In the genomic region with DNA sequence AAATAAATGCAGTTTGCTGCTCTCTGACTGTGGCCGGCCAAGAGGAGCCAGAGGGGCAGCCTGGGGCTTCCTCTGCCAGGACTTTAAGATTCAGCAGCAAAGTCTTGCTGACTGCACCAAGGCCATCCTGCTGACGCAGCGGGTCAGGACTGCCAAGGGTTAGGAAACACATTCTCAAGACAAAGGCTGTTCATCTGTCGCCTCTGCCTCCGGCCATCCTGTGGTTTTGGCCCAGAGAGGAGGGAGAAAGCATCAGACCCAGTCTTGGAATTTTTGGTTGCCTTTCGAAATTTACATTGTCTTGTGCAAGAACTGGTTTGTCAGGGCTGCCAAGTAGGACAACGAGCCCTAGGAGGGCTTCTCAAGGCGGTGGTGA, we compare ENCODE assay signal across 9 cellular contexts. TPM values are rescaled to one million over a fixed set of nuclear protein-coding genes. Genes with fewer than 3 reads are reported as not detected.
DNase-seq lines count a peak whose midpoint lies in the region; ATAC-seq and TF ChIP-seq lines count a peak whose summit lies in the region.
"Had no signal": no experiment of that assay in that cellular context is flagged by ENCODE, and none has a peak within 500 bp of the region (broad histone marks: within the 10 kb centered on the region; RNA-seq: fewer than 3 reads in every experiment).

No MANE protein-coding gene starts in this region.

- peak; percentile 89 for DNase-seq in AG08396 (ENCODE audit: low spot score)
- peak; percentile 92 for DNase-seq in RWPE1 (ENCODE audit: low spot score)
- DNase-seq in fibroblast of gingiva (ENCODE audit: low read depth): peak; percentile 100
- DNase-seq in neural progenitor cell (ENCODE audit: low spot score): no peak
- DNase-seq in activated naive CD4-positive, alpha-beta T cell treated with anti-CD3 and anti-CD28 coated beads, Interleukin-2, amount 50 U/mL, for 16 hours: no peak
- DNase-seq in activated CD4-positive, alpha-beta memory T cell treated with anti-CD3 and anti-CD28 coated beads for 36 hours: no peak

- no peak overlapping the region for H3K9ac ChIP-seq in neural progenitor cell

- no peaks in the 10 kb centered on the region for H4K20me1 ChIP-seq in neural progenitor cell (ENCODE audit: low read depth)

- TF ChIP-seq CTCF in RWPE1 (conservative IDR thresholded peaks at IDR 0.05; ENCODE audit: low read depth) (no peak), neural progenitor cell (IDR thresholded peaks at IDR 0.05) (no peak)

- H3K4me3 ChIP-seq in neural progenitor cell: no peak overlapping the region

- intact Hi-C loops in activated CD4-positive, alpha-beta memory T cell treated with anti-CD3 and anti-CD28 coated beads for 36 hours (cut with micrococcal nuclease): loop anchor here (1.0 kb wide), 1 partner anchor 343 kb away; no protein-coding TSS in a partner anchor

- CTCF ChIA-PET in RWPE1 (lab: Yijun Ruan, JAX): interaction anchor here (0.5 to 0.7 kb wide), 3 partner anchors 202 to 511 kb away, joined by 3 read pairs; no protein-coding TSS in a partner anchor
- CTCF ChIA-PET in activated CD4-positive, alpha-beta memory T cell treated with anti-CD3 and anti-CD28 coated beads for 36 hours (lab: Charles Lee): interaction anchor here (0.6 to 1.1 kb wide), 2 partner anchors 344 to 345 kb away, joined by 3 read pairs; no protein-coding TSS in a partner anchor

- H3K9me3 ChIP-seq in neural progenitor cell (ENCODE audit: low read depth): no peaks in the 10 kb centered on the region

- no peaks in the 10 kb centered on the region for H3K27me3 Mint-ChIP-seq in neural progenitor cell (ENCODE audit: insufficient read depth, low read depth)
- no peaks in the 10 kb centered on the region for H3K27me3 Mint-ChIP-seq in activated CD4-positive, alpha-beta memory T cell treated with anti-CD3 and anti-CD28 coated beads for 36 hours

- peak overlapping the region; percentile 80 for H3K27ac ChIP-seq in RWPE1
- H3K27ac ChIP-seq in neural progenitor cell: peak overlapping the region; percentile 46

- peak overlapping the region; percentile 48 for H3K4me2 ChIP-seq in neural progenitor cell

- peaks cover 15% of the 10 kb centered on the region for H3K36me3 Mint-ChIP-seq in neural progenitor cell
- H3K36me3 Mint-ChIP-seq in activated CD4-positive, alpha-beta memory T cell treated with anti-CD3 and anti-CD28 coated beads for 36 hours: peaks cover 4% of the 10 kb centered on the region

- no peaks in the 10 kb centered on the region for H3K9me3 Mint-ChIP-seq in neural progenitor cell
- H3K9me3 Mint-ChIP-seq in activated CD4-positive, alpha-beta memory T cell treated with anti-CD3 and anti-CD28 coated beads for 36 hours: no peaks in the 10 kb centered on the region

- H3K4me1 ChIP-seq in neural progenitor cell: peaks cover 25% of the 10 kb centered on the region

- no peak overlapping the region for H2AFZ ChIP-seq in neural progenitor cell (replicated peaks)

- H3F3A ChIP-seq in neural progenitor cell (ENCODE audit: low read depth): peaks cover 20% of the 10 kb centered on the region

- ATAC-seq in GM21786 (IDR thresholded peaks at IDR 0.05; ENCODE audit: unreplicated experiment) (no peak), HG02759 (IDR thresholded peaks at IDR 0.05; ENCODE audit: unreplicated experiment) (no peak)

- H3K4me3 Mint-ChIP-seq in neural progenitor cell: no peak overlapping the region
- H3K4me3 Mint-ChIP-seq in activated CD4-positive, alpha-beta memory T cell treated with anti-CD3 and anti-CD28 coated beads for 36 hours: no peak overlapping the region

- H3K79me2 ChIP-seq in neural progenitor cell (ENCODE audit: low read depth): no peaks in the 10 kb centered on the region

- no peaks in the 10 kb centered on the region for H3K27me3 ChIP-seq in neural progenitor cell

- no peaks in the 10 kb centered on the region for H3K36me3 ChIP-seq in neural progenitor cell

- H3K4me1 Mint-ChIP-seq in neural progenitor cell: peaks cover 44% of the 10 kb centered on the region
- H3K4me1 Mint-ChIP-seq in activated CD4-positive, alpha-beta memory T cell treated with anti-CD3 and anti-CD28 coated beads for 36 hours (ENCODE audit: low read depth): peaks cover 13% of the 10 kb centered on the region

- H3K27ac Mint-ChIP-seq in neural progenitor cell: peak overlapping the region; percentile 87
- H3K27ac Mint-ChIP-seq in activated CD4-positive, alpha-beta memory T cell treated with anti-CD3 and anti-CD28 coated beads for 36 hours: no peak overlapping the region

- POLR2A ChIA-PET in RWPE1 (lab: Yijun Ruan, JAX; ENCODE audit: low non-redundant PET): no interaction called here
- POLR2A ChIA-PET in activated CD4-positive, alpha-beta memory T cell treated with anti-CD3 and anti-CD28 coated beads for 36 hours (lab: Charles Lee): no interaction called here

RNA-seq across cellular contexts. Expression of gene RHO, which starts 42.8 kb away (rescaled TPM):
- not detected in 2 replicates for total RNA-seq in neural progenitor cell (ENCODE audit: low replicate concordance)
- not detected for total RNA-seq in activated CD4-positive, alpha-beta memory T cell treated with anti-CD3 and anti-CD28 coated beads for 36 hours
- total RNA-seq: glomerular endothelial cell had no signal

RNA-seq across cellular contexts. Expression of gene IFT122, which starts 45.6 kb away (rescaled TPM):
- 31.8 and 48.0 TPM in 2 replicates for total RNA-seq in neural progenitor cell (ENCODE audit: low replicate concordance)
- 10 to 100 TPM; 21.5 to 25.5 TPM for total RNA-seq in activated CD4-positive, alpha-beta memory T cell treated with anti-CD3 and anti-CD28 coated beads for 36 hours

RNA-seq across cellular contexts. Expression of gene MBD4, which starts 45.9 kb away (rescaled TPM):
- total RNA-seq in neural progenitor cell (ENCODE audit: low replicate concordance): 35.0 and 46.3 TPM in 2 replicates
- 10 to 100 TPM; 50.5 to 53.7 TPM for total RNA-seq in activated CD4-positive, alpha-beta memory T cell treated with anti-CD3 and anti-CD28 coated beads for 36 hours

RNA-seq across cellular contexts. Expression of gene EFCAB12, which starts 57.2 kb away (rescaled TPM):
- total RNA-seq in neural progenitor cell (ENCODE audit: low replicate concordance): 0.13 and 0.22 TPM in 2 replicates
- total RNA-seq in activated CD4-positive, alpha-beta memory T cell treated with anti-CD3 and anti-CD28 coated beads for 36 hours: under 1 TPM; 0.31 to 0.45 TPM

RNA-seq across cellular contexts. Expression of gene H1-8, which starts 57.3 kb away (rescaled TPM):
- not detected in 2 replicates for total RNA-seq in neural progenitor cell (ENCODE audit: low replicate concordance)
- total RNA-seq in activated CD4-positive, alpha-beta memory T cell treated with anti-CD3 and anti-CD28 coated beads for 36 hours: not detected
- total RNA-seq: glomerular endothelial cell had no signal

Comparison
In these comparisons a context has a peak if more than half of its experiments do, and no peak if none do; other contexts are left out.
1. DNase-seq: peak in AG08396 (single experiment), RWPE1 (single experiment) and fibroblast of gingiva (single experiment); none in neural progenitor cell (single experiment), activated naive CD4-positive, alpha-beta T cell treated with anti-CD3 and anti-CD28 coated beads, Interleukin-2, amount 50 U/mL, for 16 hours (single experiment) and activated CD4-positive, alpha-beta memory T cell treated with anti-CD3 and anti-CD28 coated beads for 36 hours (single experiment).